8 cellular contexts compared by ENCODE assay signal in genomic region chr18:37299471-37300304, GRCh38.
DNase-seq lines count a peak whose midpoint lies in the region; ATAC-seq, FAIRE-seq and TF ChIP-seq lines count a peak whose summit lies in the region.

No MANE protein-coding gene starts in this region.

- no peak overlapping the region for H3K9ac ChIP-seq in BLaER1

- no peak overlapping the region for H3K27ac ChIP-seq in BLaER1

- no peaks in the 10 kb centered on the region for H4K20me1 ChIP-seq in BLaER1

- H3K27me3 ChIP-seq in BLaER1 = no peaks in the 10 kb centered on the region

- no peaks in the 10 kb centered on the region for H3K36me3 ChIP-seq in BLaER1

- ATAC-seq in HG02610 (IDR thresholded peaks at IDR 0.05; ENCODE audit: unreplicated experiment) = no peak

- no peaks in the 10 kb centered on the region for H3K9me3 ChIP-seq in BLaER1

- peak overlapping the region; percentile 63 for H3K4me2 ChIP-seq in BLaER1

- peaks cover 29% of the 10 kb centered on the region for H3K4me1 ChIP-seq in BLaER1

- H3K4me3 ChIP-seq in BLaER1 = no peak overlapping the region

- no peak for TF ChIP-seq POLR2A in H54 (IDR thresholded peaks at IDR 0.05; ENCODE audit: low read depth, low read length)
- TF ChIP-seq POLR2A in GM12891 (IDR thresholded peaks at IDR 0.05; ENCODE audit: low read depth, low read length) = no peak

- peak; percentile 38 for FAIRE-seq in H54 (lab: Jason Lieb, UNC)
- no peak for FAIRE-seq in GM12891 (lab: Jason Lieb, UNC)

- DNase-seq in H54 (ENCODE audit: insufficient read length, low spot score) = peak; percentile 47
- DNase-seq in NCI-H1105 treated with DMSO at 0.1 percent for 48 hours (lab: John Stamatoyannopoulos, UW) = peak; percentile 98
- DNase-seq in SW 1271 (lab: John Stamatoyannopoulos, UW) = peak; percentile 9 to 76
- peak; percentile 90 for DNase-seq in glomerular endothelial cell (ENCODE audit: extremely low read depth, low read depth, low spot score)
- DNase-seq in pons (ENCODE audit: low spot score) = peak; percentile 38
- no peak for DNase-seq in GM12891 (ENCODE audit: insufficient read length, low spot score)

TF ChIP-seq in GM12891, 5 proteins besides CTCF, POLR2A, EP300 and RAD21:
- TF ChIP-seq POU2F2 (IDR thresholded peaks at IDR 0.05; ENCODE audit: low read depth, low read length) (no peak), PAX5 (IDR thresholded peaks at IDR 0.05; ENCODE audit: insufficient read depth, low read length, severe bottlenecking) (no peak), SPI1 (IDR thresholded peaks at IDR 0.05; ENCODE audit: low read depth, low read length) (no peak), TAF1 (IDR thresholded peaks at IDR 0.05; ENCODE audit: low read depth, low read length) (no peak), POLR2AphosphoS5 (IDR thresholded peaks at IDR 0.05; ENCODE audit: low read depth, low read length) (no peak)
TF ChIP-seq in GM12891: peak in this region for 0.
